In genomic region chr11:507727-508515, GRCh38 we compare ENCODE assay signal across 8 cellular contexts. TPM values are rescaled to one million over a fixed set of nuclear protein-coding genes. Genes with fewer than 3 reads are reported as not detected.
DNase-seq lines count a peak whose midpoint lies in the region; ATAC-seq and TF ChIP-seq lines count a peak whose summit lies in the region.

No MANE protein-coding gene starts in this region.

- POLR2A ChIA-PET in naive thymus-derived CD4-positive, alpha-beta T cell (lab: Charles Lee): interaction anchor here (1.2 to 4.4 kb wide), 6 partner anchors 11 to 301 kb away, joined by 4 to 30 read pairs (median 12); partner anchors contain the start of genes BET1L, HRAS, LRRC56 and PTDSS2

- H3K27ac ChIP-seq in naive thymus-derived CD4-positive, alpha-beta T cell (ENCODE audit: low read depth, low read length): peak overlapping the region; percentile 72

- H3K36me3 Mint-ChIP-seq in dendritic cell treated with granulocyte-macrophage colony-stimulating factor and Interleukin-4, amounts not matched to agents 40 ng/mL and 50 ng/mL, for 4 days (ENCODE audit: low read depth): peaks cover 77% of the 10 kb centered on the region
- H3K36me3 Mint-ChIP-seq in naive thymus-derived CD4-positive, alpha-beta T cell: peaks cover 0 to 15% (median 3%) of the 10 kb centered on the region in 5 donors

- no peak for ATAC-seq in naive thymus-derived CD4-positive, alpha-beta T cell
- ATAC-seq in HG02885 (IDR thresholded peaks at IDR 0.05; ENCODE audit: poor library complexity, unreplicated experiment): no peak
- ATAC-seq in GM19455 (IDR thresholded peaks at IDR 0.05; ENCODE audit: unreplicated experiment): no peak

- peak overlapping the region; percentile 89 for H3K4me3 Mint-ChIP-seq in dendritic cell treated with granulocyte-macrophage colony-stimulating factor and Interleukin-4, amounts not matched to agents 40 ng/mL and 50 ng/mL, for 4 days
- peak overlapping the region; percentile 66 to 98 (median 88) for H3K4me3 Mint-ChIP-seq in naive thymus-derived CD4-positive, alpha-beta T cell

- H3K9me3 Mint-ChIP-seq in dendritic cell treated with granulocyte-macrophage colony-stimulating factor and Interleukin-4, amounts not matched to agents 40 ng/mL and 50 ng/mL, for 4 days: no peaks in the 10 kb centered on the region
- peaks cover 0 to 4% (median 0%) of the 10 kb centered on the region in 11 donors for H3K9me3 Mint-ChIP-seq in naive thymus-derived CD4-positive, alpha-beta T cell

- H3K4me1 Mint-ChIP-seq in dendritic cell treated with granulocyte-macrophage colony-stimulating factor and Interleukin-4, amounts not matched to agents 40 ng/mL and 50 ng/mL, for 4 days (ENCODE audit: low read depth): peaks cover 48% of the 10 kb centered on the region
- peaks cover 5 to 34% (median 21%) of the 10 kb centered on the region in 7 donors for H3K4me1 Mint-ChIP-seq in naive thymus-derived CD4-positive, alpha-beta T cell

- TF ChIP-seq CTCF in AG10803 (conservative IDR thresholded peaks at IDR 0.05; ENCODE audit: low read length): no peak
- TF ChIP-seq CTCF in LNCaP clone FGC (IDR thresholded peaks at IDR 0.05; ENCODE audit: control insufficient read depth, extremely low read depth, insufficient read depth): no peak

- peaks cover 0 to 8% (median 0%) of the 10 kb centered on the region in 3 experiments for H3K36me3 ChIP-seq in naive thymus-derived CD4-positive, alpha-beta T cell (ENCODE audit: control insufficient read depth in 2 of 3, insufficient read depth in 3 of 3, low read length in 3 of 3)

- no peaks in the 10 kb centered on the region for H3K27me3 Mint-ChIP-seq in dendritic cell treated with granulocyte-macrophage colony-stimulating factor and Interleukin-4, amounts not matched to agents 40 ng/mL and 50 ng/mL, for 4 days
- H3K27me3 Mint-ChIP-seq in naive thymus-derived CD4-positive, alpha-beta T cell: no peaks in the 10 kb centered on the region

- peaks cover 12 to 26% of the 10 kb centered on the region in 2 donors for H3K4me1 ChIP-seq in naive thymus-derived CD4-positive, alpha-beta T cell (ENCODE audit: control insufficient read depth in 2 of 2, insufficient read depth in 2 of 2, low read length in 2 of 2)

- intact Hi-C loops in dendritic cell treated with granulocyte-macrophage colony-stimulating factor and Interleukin-4, amounts not matched to agents 40 ng/mL and 50 ng/mL, for 4 days (cut with micrococcal nuclease): loop anchor here (1.0 to 10.0 kb wide), 3 partner anchors 60 to 303 kb away; partner anchors contain the start of genes BET1L and RIC8A
- intact Hi-C loops in naive thymus-derived CD4-positive, alpha-beta T cell (cut with micrococcal nuclease): loop anchor here (1.0 to 5.0 kb wide), 19 partner anchors 10 to 1893 kb away; partner anchors contain the start of genes DEAF1 (in 2 of the 2), TMEM80 (in 2 of the 2), HRAS (in 1 of the 2) and IFITM1 (in 1 of the 2)

- H3K27ac Mint-ChIP-seq in dendritic cell treated with granulocyte-macrophage colony-stimulating factor and Interleukin-4, amounts not matched to agents 40 ng/mL and 50 ng/mL, for 4 days: peak overlapping the region; percentile 100
- peak overlapping the region in 7 of 9 donors; percentile 24 to 99 (median 67) for H3K27ac Mint-ChIP-seq in naive thymus-derived CD4-positive, alpha-beta T cell

- H3K4me3 ChIP-seq in AG10803 (ENCODE audit: low read length) (peak overlapping the region; percentile 73), LNCaP clone FGC (ENCODE audit: low read depth, low read length) (peak overlapping the region; percentile 78)
- H3K4me3 ChIP-seq in naive thymus-derived CD4-positive, alpha-beta T cell (ENCODE audit: low read length): peak overlapping the region; percentile 46

- H3K9me3 ChIP-seq in naive thymus-derived CD4-positive, alpha-beta T cell (ENCODE audit: control insufficient read depth in 2 of 3, low read length in 3 of 3): no peaks in the 10 kb centered on the region

- no peaks in the 10 kb centered on the region for H3K27me3 ChIP-seq in naive thymus-derived CD4-positive, alpha-beta T cell (ENCODE audit: control insufficient read depth in 2 of 2, insufficient read depth in 2 of 2, low read length in 2 of 2)

- CTCF ChIA-PET in naive thymus-derived CD4-positive, alpha-beta T cell (lab: Charles Lee): no interaction called here

- no peak for DNase-seq in AG10803 (ENCODE audit: low read depth)
- DNase-seq in LNCaP clone FGC (ENCODE audit: low read depth): no peak
- no peak for DNase-seq in naive thymus-derived CD4-positive, alpha-beta T cell
- DNase-seq in mesenteric fat pad (ENCODE audit: low spot score): no peak
- no peak for DNase-seq in germinal center (ENCODE audit: low spot score)

RNA-seq across cellular contexts. Expression of gene RNH1, which starts 0.9 kb away (rescaled TPM):
- total RNA-seq in naive thymus-derived CD4-positive, alpha-beta T cell: 100 to 1,000 TPM in 4 of 5 experiments, 10 to 100 TPM in 1; 98.6 to 193 (median 109) TPM
- polyA plus RNA-seq in naive thymus-derived CD4-positive, alpha-beta T cell: 100 to 1,000 TPM; 156 to 243 TPM
- 231 TPM for total RNA-seq in mesenteric fat pad

RNA-seq across cellular contexts. Expression of gene HRAS, which starts 27.5 kb away (rescaled TPM):
- 10 to 100 TPM; 22.3 to 52.0 (median 31.9) TPM for total RNA-seq in naive thymus-derived CD4-positive, alpha-beta T cell
- polyA plus RNA-seq in naive thymus-derived CD4-positive, alpha-beta T cell: 10 to 100 TPM; 12.6 to 19.5 TPM
- 65.2 TPM for total RNA-seq in mesenteric fat pad

RNA-seq across cellular contexts. Expression of gene LRRC56, which starts 29.4 kb away (rescaled TPM):
- total RNA-seq in naive thymus-derived CD4-positive, alpha-beta T cell: 1 to 10 TPM; 2.3 to 5.1 (median 3.6) TPM
- 1 to 10 TPM in 1 of 2 donors, under 1 TPM in 1; 0.35 to 1.0 TPM for polyA plus RNA-seq in naive thymus-derived CD4-positive, alpha-beta T cell
- 0.71 TPM for total RNA-seq in mesenteric fat pad

RNA-seq across cellular contexts. Expression of gene LMNTD2, which starts 52.6 kb away (rescaled TPM):
- 10 to 100 TPM in 2 of 5 experiments, 1 to 10 TPM in 3; 2.8 to 14.7 (median 9.6) TPM for total RNA-seq in naive thymus-derived CD4-positive, alpha-beta T cell
- 1 to 10 TPM; 2.3 to 3.6 TPM for polyA plus RNA-seq in naive thymus-derived CD4-positive, alpha-beta T cell
- total RNA-seq in mesenteric fat pad: 0.87 TPM

RNA-seq across cellular contexts. Expression of gene RASSF7, which starts 52.8 kb away (rescaled TPM):
- 10 to 100 TPM; 20.0 to 45.4 (median 35.5) TPM for total RNA-seq in naive thymus-derived CD4-positive, alpha-beta T cell
- 10 to 100 TPM; 26.7 to 43.6 TPM for polyA plus RNA-seq in naive thymus-derived CD4-positive, alpha-beta T cell
- 2.0 TPM for total RNA-seq in mesenteric fat pad
